Comparison of ENCODE assay signal across 24 cellular contexts in genomic region chr20:8143474-8143873, GRCh38.
"Had no signal": no experiment of that assay in that cellular context is flagged by ENCODE, and none has a peak within 500 bp of the region (broad histone marks: within the 10 kb centered on the region; RNA-seq: fewer than 3 reads in every experiment).

No MANE protein-coding gene starts in this region.

- H3K9me3 Mint-ChIP-seq: memory B cell; naive thymus-derived CD8-positive, alpha-beta T cell; nephron; neural crest cell; stimulated activated naive B cell treated with anti-CD40 and anti-IgM and Interleukin-4, amounts not matched to agents 10 μg/mL and 1 μg/mL and 100 μg/mL, for 72 hours had no signal

- H3K27ac Mint-ChIP-seq: memory B cell; naive thymus-derived CD8-positive, alpha-beta T cell; nephron; stimulated activated naive B cell treated with anti-CD40 and anti-IgM and Interleukin-4, amounts not matched to agents 10 μg/mL and 1 μg/mL and 100 μg/mL, for 72 hours had no signal

- DNase-seq: hypothalamus; islet precursor cell; left ventricle myocardium inferior; naive thymus-derived CD8-positive, alpha-beta T cell; nucleus accumbens; stimulated activated CD4-positive, alpha-beta T cell treated with anti-CD3 and anti-CD28 coated beads, Interleukin-12 subunit alpha, Interleukin-12 subunit beta, amount 100 ng/mL, for 4 hours; stimulated activated CD4-positive, alpha-beta T cell treated with anti-CD3 and anti-CD28 coated beads, Interleukin-15, amount 100 ng/mL, for 24 hours; stimulated activated CD4-positive, alpha-beta T cell treated with anti-CD3 and anti-CD28 coated beads, Interleukin-2, amount 100 ng/mL, for 24 hours; stimulated activated CD4-positive, alpha-beta T cell treated with anti-CD3 and anti-CD28 coated beads, Interleukin-4, amount 100 ng/mL, for 1 hour; stimulated activated naive B cell treated with anti-CD40 and anti-IgM and Interleukin-4, amounts not matched to agents 10 μg/mL and 1 μg/mL and 100 μg/mL, for 72 hours; stimulated activated naive CD8-positive, alpha-beta T cell treated with anti-CD3 and anti-CD28 coated beads, Interleukin-15, Interleukin-2, amounts not matched to agents 100 U/mL and 50 U/mL, for 24 hours; stomach; testis; thyroid gland; transverse colon; upper lobe of left lung had no signal

- H3K9ac ChIP-seq: parathyroid adenoma had no signal

- H3K27me3 ChIP-seq: right atrium auricular region, stomach, testis, thyroid gland, transverse colon, upper lobe of left lung, vagina had no signal

- H3K4me3 Mint-ChIP-seq: memory B cell; naive thymus-derived CD8-positive, alpha-beta T cell; nephron; neural crest cell; stimulated activated naive B cell treated with anti-CD40 and anti-IgM and Interleukin-4, amounts not matched to agents 10 μg/mL and 1 μg/mL and 100 μg/mL, for 72 hours had no signal

- H3K27ac ChIP-seq: parathyroid adenoma, right atrium auricular region, skin epidermis, stomach, testis, thyroid gland, transverse colon, upper lobe of left lung, vagina had no signal

- H2AFZ ChIP-seq: parathyroid adenoma had no signal

- H3K4me1 ChIP-seq: testis, thyroid gland, vagina had no signal

- H3K9me3 ChIP-seq: left ventricle myocardium inferior, right atrium auricular region, stomach, testis, thyroid gland, transverse colon, upper lobe of left lung, vagina had no signal

- H3K36me3 ChIP-seq: left ventricle myocardium inferior, right atrium auricular region, stomach, thyroid gland, transverse colon, upper lobe of left lung, vagina had no signal

- H3K4me3 ChIP-seq: left ventricle myocardium inferior, right atrium auricular region, skin epidermis, stomach, testis, thyroid gland, transverse colon, upper lobe of left lung, vagina had no signal

- H3K27me3 Mint-ChIP-seq: naive thymus-derived CD8-positive, alpha-beta T cell had no signal

- ATAC-seq: naive thymus-derived CD8-positive, alpha-beta T cell; sciatic nerve; stimulated activated naive B cell treated with anti-CD40 and anti-IgM and Interleukin-4, amounts not matched to agents 10 μg/mL and 1 μg/mL and 100 μg/mL, for 72 hours; stimulated activated naive CD8-positive, alpha-beta T cell treated with anti-CD3 and anti-CD28 coated beads, Interleukin-15, Interleukin-2, amounts not matched to agents 100 U/mL and 50 U/mL, for 24 hours had no signal

- H3K36me3 Mint-ChIP-seq: memory B cell; naive thymus-derived CD8-positive, alpha-beta T cell; stimulated activated naive B cell treated with anti-CD40 and anti-IgM and Interleukin-4, amounts not matched to agents 10 μg/mL and 1 μg/mL and 100 μg/mL, for 72 hours had no signal

- H3K4me1 Mint-ChIP-seq: memory B cell, nephron, neural crest cell had no signal
